Comparison of ENCODE assay signal across 14 cellular contexts in genomic region chr1:151935154-151935553, GRCh38. TPM values are rescaled to one million over a fixed set of nuclear protein-coding genes. Genes with fewer than 3 reads are reported as not detected.
DNase-seq lines count a peak whose midpoint lies in the region; ATAC-seq, FAIRE-seq and TF ChIP-seq lines count a peak whose summit lies in the region.
"Had no signal": no experiment of that assay in that cellular context is flagged by ENCODE, and none has a peak within 500 bp of the region (broad histone marks: within the 10 kb centered on the region; RNA-seq: fewer than 3 reads in every experiment).

No MANE protein-coding gene starts in this region.

- H3K9me3 Mint-ChIP-seq in activated naive CD8-positive, alpha-beta T cell (ENCODE audit: low read depth) = no peaks in the 10 kb centered on the region
- no peaks in the 10 kb centered on the region for H3K9me3 Mint-ChIP-seq in activated naive CD8-positive, alpha-beta T cell treated with anti-CD3 and anti-CD28 coated beads for 36 hours
- no peaks in the 10 kb centered on the region for H3K9me3 Mint-ChIP-seq in astrocyte (ENCODE audit: unreplicated experiment)
- H3K9me3 Mint-ChIP-seq in T-cell = no peaks in the 10 kb centered on the region

- H3K27ac Mint-ChIP-seq in activated naive CD8-positive, alpha-beta T cell = peak overlapping the region; percentile 50
- no peak overlapping the region for H3K27ac Mint-ChIP-seq in activated naive CD8-positive, alpha-beta T cell treated with anti-CD3 and anti-CD28 coated beads for 36 hours
- H3K27ac Mint-ChIP-seq in astrocyte (ENCODE audit: unreplicated experiment) (peak overlapping the region; percentile 7), T-cell (no peak overlapping the region)

- H3K9me3 ChIP-seq in astrocyte (ENCODE audit: insufficient read depth, low read depth, low read length) = no peaks in the 10 kb centered on the region
- H3K9me3 ChIP-seq: lower lobe of right lung had no signal

- no peak for ATAC-seq in T-cell (replicated peaks in 1 of 4)
- ATAC-seq: lower lobe of right lung had no signal

- H3K4me1 ChIP-seq in astrocyte (ENCODE audit: insufficient read depth, low read length) = no peaks in the 10 kb centered on the region
- H3K4me1 ChIP-seq: lower lobe of right lung had no signal

- H3K36me3 ChIP-seq in astrocyte (ENCODE audit: insufficient read depth, low read length) = no peaks in the 10 kb centered on the region
- H3K36me3 ChIP-seq: lower lobe of right lung, SJSA1 had no signal

- peak overlapping the region; percentile 44 for H3K4me2 ChIP-seq in astrocyte (ENCODE audit: low read length)

- no peak overlapping the region for H3K27ac ChIP-seq in astrocyte (ENCODE audit: low read depth, low read length)
- H3K27ac ChIP-seq: lower lobe of right lung, SJSA1 had no signal

- CTCF ChIA-PET in T-cell (lab: Charles Lee) = interaction anchor here (0.6 to 6.0 kb wide), 10 partner anchors 10 to 67 kb away, joined by 3 to 71 read pairs (median 4); no protein-coding TSS in a partner anchor

- H3K4me3 Mint-ChIP-seq in activated naive CD8-positive, alpha-beta T cell = no peak overlapping the region
- no peak overlapping the region for H3K4me3 Mint-ChIP-seq in activated naive CD8-positive, alpha-beta T cell treated with anti-CD3 and anti-CD28 coated beads for 36 hours
- no peak overlapping the region for H3K4me3 Mint-ChIP-seq in astrocyte (ENCODE audit: unreplicated experiment)
- no peak overlapping the region for H3K4me3 Mint-ChIP-seq in T-cell

- FAIRE-seq in astrocyte (lab: Jason Lieb, UNC) = no peak
- no peak for FAIRE-seq in urothelium cell line (lab: Jason Lieb, UNC)
- FAIRE-seq: small intestine had no signal

- H3K27me3 ChIP-seq in astrocyte (ENCODE audit: insufficient read depth, low read length) = peaks cover 2% of the 10 kb centered on the region
- H3K27me3 ChIP-seq: SJSA1 had no signal

- no peak for TF ChIP-seq CTCF in astrocyte (IDR thresholded peaks at IDR 0.05; ENCODE audit: insufficient read depth, low read depth, low read length)

- no peaks in the 10 kb centered on the region for H4K20me1 ChIP-seq in astrocyte (ENCODE audit: insufficient read depth, low read length)

- no peaks in the 10 kb centered on the region for H3K79me2 ChIP-seq in astrocyte (ENCODE audit: insufficient read depth, low read length)

- H3K4me1 Mint-ChIP-seq in activated naive CD8-positive, alpha-beta T cell (ENCODE audit: low read depth) = peaks cover 5% of the 10 kb centered on the region
- peaks cover 5% of the 10 kb centered on the region for H3K4me1 Mint-ChIP-seq in activated naive CD8-positive, alpha-beta T cell treated with anti-CD3 and anti-CD28 coated beads for 36 hours
- H3K4me1 Mint-ChIP-seq in astrocyte (ENCODE audit: low read depth, unreplicated experiment) (peaks cover 14% of the 10 kb centered on the region), T-cell (peaks cover 5 to 8% (median 6%) of the 10 kb centered on the region in 3 donors)

- peaks cover 3% of the 10 kb centered on the region for H3K36me3 Mint-ChIP-seq in activated naive CD8-positive, alpha-beta T cell
- no peaks in the 10 kb centered on the region for H3K36me3 Mint-ChIP-seq in activated naive CD8-positive, alpha-beta T cell treated with anti-CD3 and anti-CD28 coated beads for 36 hours
- H3K36me3 Mint-ChIP-seq in astrocyte (ENCODE audit: low read depth, unreplicated experiment) (no peaks in the 10 kb centered on the region), T-cell (no peaks in the 10 kb centered on the region)

- DNase-seq in activated naive CD8-positive, alpha-beta T cell treated with anti-CD3 and anti-CD28 coated beads for 36 hours = no peak
- DNase-seq in astrocyte (ENCODE audit: low read depth) (peak; percentile 41), islet precursor cell (peak; percentile 75), urothelium cell line (ENCODE audit: low spot score) (peak; percentile 26), GOT3 (lab: John Stamatoyannopoulos, UW) (no peak), T-cell (no peak)
- DNase-seq in stimulated activated CD4-positive, alpha-beta T cell treated with anti-CD3 and anti-CD28 coated beads, Interleukin-4, amount 100 ng/mL, for 4 hours = no peak
- DNase-seq: activated CD4-positive, CD25-positive, alpha-beta regulatory T cell; COR-L47; lower lobe of right lung; NCI-H2029 treated with DMSO at 0.1 percent for 48 hours; small intestine had no signal

- H3K9ac ChIP-seq in astrocyte (ENCODE audit: low read length) = no peak overlapping the region

- POLR2A ChIA-PET in T-cell (lab: Charles Lee) = no interaction called here

- peak overlapping the region; percentile 14 for H2AFZ ChIP-seq in astrocyte (ENCODE audit: low read depth, low read length)

- no peak overlapping the region for H3K4me3 ChIP-seq in astrocyte (ENCODE audit: insufficient read depth, low read depth, low read length)
- H3K4me3 ChIP-seq: lower lobe of right lung, SJSA1 had no signal

- H3K27me3 Mint-ChIP-seq in activated naive CD8-positive, alpha-beta T cell = peaks cover 2% of the 10 kb centered on the region
- H3K27me3 Mint-ChIP-seq in activated naive CD8-positive, alpha-beta T cell treated with anti-CD3 and anti-CD28 coated beads for 36 hours = no peaks in the 10 kb centered on the region
- H3K27me3 Mint-ChIP-seq in astrocyte (ENCODE audit: low read depth, unreplicated experiment) (no peaks in the 10 kb centered on the region), T-cell (peaks cover 3 to 4% of the 10 kb centered on the region in 2 donors)

RNA-seq across cellular contexts. Expression of gene THEM4, which starts 25.8 kb away (rescaled TPM):
- 10 to 100 TPM; 32.9 to 34.2 TPM for total RNA-seq in activated naive CD8-positive, alpha-beta T cell treated with anti-CD3 and anti-CD28 coated beads for 36 hours
- total RNA-seq in astrocyte = 15.7 and 17.5 TPM in 2 replicates
- total RNA-seq in T-cell = 100 to 1,000 TPM in 2 of 5 donors, 10 to 100 TPM in 3; 48.2 to 119 (median 97.6) TPM

RNA-seq across cellular contexts. Expression of gene S100A10, which starts 58.5 kb away (rescaled TPM):
- 100 to 1,000 TPM; 225 to 235 TPM for total RNA-seq in activated naive CD8-positive, alpha-beta T cell treated with anti-CD3 and anti-CD28 coated beads for 36 hours
- total RNA-seq in astrocyte = 1,137 and 1,257 TPM in 2 replicates
- 100 to 1,000 TPM; 157 to 277 (median 264) TPM for total RNA-seq in T-cell

Comparison
In these comparisons a context has a peak if more than half of its experiments do, and no peak if none do; other contexts are left out.
1. H3K27ac Mint-ChIP-seq: peak in activated naive CD8-positive, alpha-beta T cell (single experiment) and astrocyte (single experiment); none in activated naive CD8-positive, alpha-beta T cell treated with anti-CD3 and anti-CD28 coated beads for 36 hours (single experiment) and T-cell (0 of 2).
2. DNase-seq: peak in astrocyte (single experiment), islet precursor cell (single experiment) and urothelium cell line (single experiment); none in activated naive CD8-positive, alpha-beta T cell treated with anti-CD3 and anti-CD28 coated beads for 36 hours (single experiment), GOT3 (single experiment), T-cell (0 of 34) and stimulated activated CD4-positive, alpha-beta T cell treated with anti-CD3 and anti-CD28 coated beads, Interleukin-4, amount 100 ng/mL, for 4 hours (0 of 2).